1 cellular context compared by ENCODE assay signal in the genomic region with DNA sequence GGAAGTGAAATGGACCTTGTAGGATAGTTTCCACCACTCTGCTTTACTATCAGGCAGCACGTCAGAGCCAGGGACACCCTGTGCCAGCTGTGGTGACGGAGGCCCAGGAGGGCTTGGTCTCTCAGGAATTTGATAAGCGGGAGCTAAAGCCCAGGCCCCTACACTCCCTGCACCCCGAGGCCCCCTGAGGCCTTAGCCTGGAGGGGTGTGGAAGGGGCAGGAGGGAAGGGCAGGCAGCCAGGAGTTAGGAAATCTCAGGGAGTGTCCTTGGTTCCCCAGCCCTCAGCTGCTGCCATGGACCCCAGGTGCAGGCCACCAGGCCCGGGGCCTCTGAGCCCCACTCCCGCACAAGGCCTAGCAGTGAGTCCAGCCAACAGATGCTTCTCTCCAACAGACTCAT.
TF ChIP-seq lines count a peak whose summit lies in the region.

No MANE protein-coding gene starts in this region.

TF ChIP-seq in WTC11, 78 proteins besides CTCF, POLR2A, EP300 and RAD21 (continued from another document):
- TF ChIP-seq, protein P1, sequence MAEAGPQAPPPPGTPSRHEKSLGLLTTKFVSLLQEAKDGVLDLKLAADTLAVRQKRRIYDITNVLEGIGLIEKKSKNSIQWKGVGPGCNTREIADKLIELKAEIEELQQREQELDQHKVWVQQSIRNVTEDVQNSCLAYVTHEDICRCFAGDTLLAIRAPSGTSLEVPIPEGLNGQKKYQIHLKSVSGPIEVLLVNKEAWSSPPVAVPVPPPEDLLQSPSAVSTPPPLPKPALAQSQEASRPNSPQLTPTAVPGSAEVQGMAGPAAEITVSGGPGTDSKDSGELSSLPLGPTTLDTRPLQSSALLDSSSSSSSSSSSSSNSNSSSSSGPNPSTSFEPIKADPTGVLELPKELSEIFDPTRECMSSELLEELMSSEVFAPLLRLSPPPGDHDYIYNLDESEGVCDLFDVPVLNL (CRISPR knock-in tag; IDR thresholded peaks at IDR 0.05; ENCODE audit: borderline replicate concordance, low read depth): no peak
- TF ChIP-seq ZNF532 (CRISPR knock-in tag; IDR thresholded peaks at IDR 0.05; ENCODE audit: borderline replicate concordance) (no peak), GABPB1 (CRISPR knock-in tag; IDR thresholded peaks at IDR 0.05) (no peak), NFYB (CRISPR knock-in tag; conservative IDR thresholded peaks at IDR 0.05; ENCODE audit: low read depth) (no peak), SMAD3 (CRISPR knock-in tag; IDR thresholded peaks at IDR 0.05; ENCODE audit: borderline replicate concordance) (no peak), CREB1 (CRISPR knock-in tag; IDR thresholded peaks at IDR 0.05) (no peak), MXD4 (CRISPR knock-in tag; IDR thresholded peaks at IDR 0.05; ENCODE audit: borderline replicate concordance) (no peak), ETV6 (CRISPR knock-in tag; IDR thresholded peaks at IDR 0.05) (no peak), CBFB (CRISPR knock-in tag; IDR thresholded peaks at IDR 0.05; ENCODE audit: low read depth) (no peak)
- TF ChIP-seq, protein P2, sequence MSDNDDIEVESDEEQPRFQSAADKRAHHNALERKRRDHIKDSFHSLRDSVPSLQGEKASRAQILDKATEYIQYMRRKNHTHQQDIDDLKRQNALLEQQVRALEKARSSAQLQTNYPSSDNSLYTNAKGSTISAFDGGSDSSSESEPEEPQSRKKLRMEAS (CRISPR knock-in tag; IDR thresholded peaks at IDR 0.05): no peak
- TF ChIP-seq, protein P3, sequence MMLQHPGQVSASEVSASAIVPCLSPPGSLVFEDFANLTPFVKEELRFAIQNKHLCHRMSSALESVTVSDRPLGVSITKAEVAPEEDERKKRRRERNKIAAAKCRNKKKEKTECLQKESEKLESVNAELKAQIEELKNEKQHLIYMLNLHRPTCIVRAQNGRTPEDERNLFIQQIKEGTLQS (CRISPR knock-in tag; conservative IDR thresholded peaks at IDR 0.05): no peak
- TF ChIP-seq, protein P4, sequence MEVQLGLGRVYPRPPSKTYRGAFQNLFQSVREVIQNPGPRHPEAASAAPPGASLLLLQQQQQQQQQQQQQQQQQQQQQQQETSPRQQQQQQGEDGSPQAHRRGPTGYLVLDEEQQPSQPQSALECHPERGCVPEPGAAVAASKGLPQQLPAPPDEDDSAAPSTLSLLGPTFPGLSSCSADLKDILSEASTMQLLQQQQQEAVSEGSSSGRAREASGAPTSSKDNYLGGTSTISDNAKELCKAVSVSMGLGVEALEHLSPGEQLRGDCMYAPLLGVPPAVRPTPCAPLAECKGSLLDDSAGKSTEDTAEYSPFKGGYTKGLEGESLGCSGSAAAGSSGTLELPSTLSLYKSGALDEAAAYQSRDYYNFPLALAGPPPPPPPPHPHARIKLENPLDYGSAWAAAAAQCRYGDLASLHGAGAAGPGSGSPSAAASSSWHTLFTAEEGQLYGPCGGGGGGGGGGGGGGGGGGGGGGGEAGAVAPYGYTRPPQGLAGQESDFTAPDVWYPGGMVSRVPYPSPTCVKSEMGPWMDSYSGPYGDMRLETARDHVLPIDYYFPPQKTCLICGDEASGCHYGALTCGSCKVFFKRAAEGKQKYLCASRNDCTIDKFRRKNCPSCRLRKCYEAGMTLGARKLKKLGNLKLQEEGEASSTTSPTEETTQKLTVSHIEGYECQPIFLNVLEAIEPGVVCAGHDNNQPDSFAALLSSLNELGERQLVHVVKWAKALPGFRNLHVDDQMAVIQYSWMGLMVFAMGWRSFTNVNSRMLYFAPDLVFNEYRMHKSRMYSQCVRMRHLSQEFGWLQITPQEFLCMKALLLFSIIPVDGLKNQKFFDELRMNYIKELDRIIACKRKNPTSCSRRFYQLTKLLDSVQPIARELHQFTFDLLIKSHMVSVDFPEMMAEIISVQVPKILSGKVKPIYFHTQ (CRISPR knock-in tag; IDR thresholded peaks at IDR 0.05): no peak
- TF ChIP-seq, protein P5, sequence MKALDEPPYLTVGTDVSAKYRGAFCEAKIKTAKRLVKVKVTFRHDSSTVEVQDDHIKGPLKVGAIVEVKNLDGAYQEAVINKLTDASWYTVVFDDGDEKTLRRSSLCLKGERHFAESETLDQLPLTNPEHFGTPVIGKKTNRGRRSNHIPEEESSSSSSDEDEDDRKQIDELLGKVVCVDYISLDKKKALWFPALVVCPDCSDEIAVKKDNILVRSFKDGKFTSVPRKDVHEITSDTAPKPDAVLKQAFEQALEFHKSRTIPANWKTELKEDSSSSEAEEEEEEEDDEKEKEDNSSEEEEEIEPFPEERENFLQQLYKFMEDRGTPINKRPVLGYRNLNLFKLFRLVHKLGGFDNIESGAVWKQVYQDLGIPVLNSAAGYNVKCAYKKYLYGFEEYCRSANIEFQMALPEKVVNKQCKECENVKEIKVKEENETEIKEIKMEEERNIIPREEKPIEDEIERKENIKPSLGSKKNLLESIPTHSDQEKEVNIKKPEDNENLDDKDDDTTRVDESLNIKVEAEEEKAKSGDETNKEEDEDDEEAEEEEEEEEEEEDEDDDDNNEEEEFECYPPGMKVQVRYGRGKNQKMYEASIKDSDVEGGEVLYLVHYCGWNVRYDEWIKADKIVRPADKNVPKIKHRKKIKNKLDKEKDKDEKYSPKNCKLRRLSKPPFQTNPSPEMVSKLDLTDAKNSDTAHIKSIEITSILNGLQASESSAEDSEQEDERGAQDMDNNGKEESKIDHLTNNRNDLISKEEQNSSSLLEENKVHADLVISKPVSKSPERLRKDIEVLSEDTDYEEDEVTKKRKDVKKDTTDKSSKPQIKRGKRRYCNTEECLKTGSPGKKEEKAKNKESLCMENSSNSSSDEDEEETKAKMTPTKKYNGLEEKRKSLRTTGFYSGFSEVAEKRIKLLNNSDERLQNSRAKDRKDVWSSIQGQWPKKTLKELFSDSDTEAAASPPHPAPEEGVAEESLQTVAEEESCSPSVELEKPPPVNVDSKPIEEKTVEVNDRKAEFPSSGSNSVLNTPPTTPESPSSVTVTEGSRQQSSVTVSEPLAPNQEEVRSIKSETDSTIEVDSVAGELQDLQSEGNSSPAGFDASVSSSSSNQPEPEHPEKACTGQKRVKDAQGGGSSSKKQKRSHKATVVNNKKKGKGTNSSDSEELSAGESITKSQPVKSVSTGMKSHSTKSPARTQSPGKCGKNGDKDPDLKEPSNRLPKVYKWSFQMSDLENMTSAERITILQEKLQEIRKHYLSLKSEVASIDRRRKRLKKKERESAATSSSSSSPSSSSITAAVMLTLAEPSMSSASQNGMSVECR (CRISPR knock-in tag; IDR thresholded peaks at IDR 0.05; ENCODE audit: borderline replicate concordance): no peak
- TF ChIP-seq, protein P6, sequence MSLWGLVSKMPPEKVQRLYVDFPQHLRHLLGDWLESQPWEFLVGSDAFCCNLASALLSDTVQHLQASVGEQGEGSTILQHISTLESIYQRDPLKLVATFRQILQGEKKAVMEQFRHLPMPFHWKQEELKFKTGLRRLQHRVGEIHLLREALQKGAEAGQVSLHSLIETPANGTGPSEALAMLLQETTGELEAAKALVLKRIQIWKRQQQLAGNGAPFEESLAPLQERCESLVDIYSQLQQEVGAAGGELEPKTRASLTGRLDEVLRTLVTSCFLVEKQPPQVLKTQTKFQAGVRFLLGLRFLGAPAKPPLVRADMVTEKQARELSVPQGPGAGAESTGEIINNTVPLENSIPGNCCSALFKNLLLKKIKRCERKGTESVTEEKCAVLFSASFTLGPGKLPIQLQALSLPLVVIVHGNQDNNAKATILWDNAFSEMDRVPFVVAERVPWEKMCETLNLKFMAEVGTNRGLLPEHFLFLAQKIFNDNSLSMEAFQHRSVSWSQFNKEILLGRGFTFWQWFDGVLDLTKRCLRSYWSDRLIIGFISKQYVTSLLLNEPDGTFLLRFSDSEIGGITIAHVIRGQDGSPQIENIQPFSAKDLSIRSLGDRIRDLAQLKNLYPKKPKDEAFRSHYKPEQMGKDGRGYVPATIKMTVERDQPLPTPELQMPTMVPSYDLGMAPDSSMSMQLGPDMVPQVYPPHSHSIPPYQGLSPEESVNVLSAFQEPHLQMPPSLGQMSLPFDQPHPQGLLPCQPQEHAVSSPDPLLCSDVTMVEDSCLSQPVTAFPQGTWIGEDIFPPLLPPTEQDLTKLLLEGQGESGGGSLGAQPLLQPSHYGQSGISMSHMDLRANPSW (CRISPR knock-in tag; conservative IDR thresholded peaks at IDR 0.05; ENCODE audit: low read depth): no peak
- TF ChIP-seq, protein P7, sequence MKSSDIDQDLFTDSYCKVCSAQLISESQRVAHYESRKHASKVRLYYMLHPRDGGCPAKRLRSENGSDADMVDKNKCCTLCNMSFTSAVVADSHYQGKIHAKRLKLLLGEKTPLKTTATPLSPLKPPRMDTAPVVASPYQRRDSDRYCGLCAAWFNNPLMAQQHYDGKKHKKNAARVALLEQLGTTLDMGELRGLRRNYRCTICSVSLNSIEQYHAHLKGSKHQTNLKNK (CRISPR knock-in tag; IDR thresholded peaks at IDR 0.05): no peak
- TF ChIP-seq, protein P8, sequence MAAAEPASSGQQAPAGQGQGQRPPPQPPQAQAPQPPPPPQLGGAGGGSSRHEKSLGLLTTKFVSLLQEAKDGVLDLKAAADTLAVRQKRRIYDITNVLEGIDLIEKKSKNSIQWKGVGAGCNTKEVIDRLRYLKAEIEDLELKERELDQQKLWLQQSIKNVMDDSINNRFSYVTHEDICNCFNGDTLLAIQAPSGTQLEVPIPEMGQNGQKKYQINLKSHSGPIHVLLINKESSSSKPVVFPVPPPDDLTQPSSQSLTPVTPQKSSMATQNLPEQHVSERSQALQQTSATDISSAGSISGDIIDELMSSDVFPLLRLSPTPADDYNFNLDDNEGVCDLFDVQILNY (CRISPR knock-in tag; IDR thresholded peaks at IDR 0.05): no peak
